Comparison of ENCODE assay signal across 21 cellular contexts in genomic region chr22:47277511-47277910, GRCh38.
A peak's percentile ranks its signal among the peaks of the same experiment; 100 is the strongest.
DNase-seq lines count a peak whose midpoint lies in the region; ATAC-seq and TF ChIP-seq lines count a peak whose summit lies in the region.
"Had no signal": no experiment of that assay in that cellular context is flagged by ENCODE, and none has a peak within 500 bp of the region (broad histone marks: within the 10 kb centered on the region; RNA-seq: fewer than 3 reads in every experiment).

No MANE protein-coding gene starts in this region.

- no peaks in the 10 kb centered on the region for H3K9me3 Mint-ChIP-seq in activated naive CD8-positive, alpha-beta T cell treated with anti-CD3 and anti-CD28 coated beads, Interleukin-2, amount 10 ng/mL, durations not matched to agents 7 days and 5 days
- no peaks in the 10 kb centered on the region for H3K9me3 Mint-ChIP-seq in activated naive CD8-positive, alpha-beta T cell treated with anti-CD3 and anti-CD28 coated beads, Interleukin-2, amount 50 U/mL, for 24 hours
- no peaks in the 10 kb centered on the region for H3K9me3 Mint-ChIP-seq in activated CD8-positive, alpha-beta memory T cell treated with anti-CD3 and anti-CD28 coated beads, Interleukin-2, amount 10 ng/mL, durations not matched to agents 7 days and 5 days (ENCODE audit: low read depth)
- H3K9me3 Mint-ChIP-seq: CD4-positive, CD25-positive, alpha-beta regulatory T cell; CD8-positive, alpha-beta T cell had no signal

- H3K27ac Mint-ChIP-seq in activated naive CD8-positive, alpha-beta T cell treated with anti-CD3 and anti-CD28 coated beads, Interleukin-2, amount 10 ng/mL, durations not matched to agents 7 days and 5 days = no peak overlapping the region
- no peak overlapping the region for H3K27ac Mint-ChIP-seq in activated naive CD8-positive, alpha-beta T cell treated with anti-CD3 and anti-CD28 coated beads, Interleukin-2, amount 50 U/mL, for 24 hours
- H3K27ac Mint-ChIP-seq in activated CD8-positive, alpha-beta memory T cell treated with anti-CD3 and anti-CD28 coated beads, Interleukin-2, amount 10 ng/mL, durations not matched to agents 7 days and 5 days = no peak overlapping the region
- H3K27ac Mint-ChIP-seq: CD4-positive, CD25-positive, alpha-beta regulatory T cell; CD8-positive, alpha-beta T cell; GM23338; H9 had no signal

- H3K4me3 ChIP-seq in testis (no peak overlapping the region), spleen (no peak overlapping the region)
- H3K4me3 ChIP-seq: A549, GM12878, GM23338 had no signal

- 53 to 57% methylated on average over 7 to 9 of the region's 9 CpGs for WGBS in testis, 2 donors
- 83 to 94% (median 90%) methylated on average over 9 of the region's 9 CpGs for WGBS in spleen, 5 donors

- H3K27ac ChIP-seq in C4-2B = peak overlapping the region; percentile 77
- peak overlapping the region; percentile 41 to 43 for H3K27ac ChIP-seq in testis
- no peak overlapping the region for H3K27ac ChIP-seq in spleen
- H3K27ac ChIP-seq: A549 had no signal

- H3K36me3 Mint-ChIP-seq in activated naive CD8-positive, alpha-beta T cell treated with anti-CD3 and anti-CD28 coated beads, Interleukin-2, amount 10 ng/mL, durations not matched to agents 7 days and 5 days = no peaks in the 10 kb centered on the region
- H3K36me3 Mint-ChIP-seq in activated naive CD8-positive, alpha-beta T cell treated with anti-CD3 and anti-CD28 coated beads, Interleukin-2, amount 50 U/mL, for 24 hours (ENCODE audit: low read depth) = no peaks in the 10 kb centered on the region
- H3K36me3 Mint-ChIP-seq in activated CD8-positive, alpha-beta memory T cell treated with anti-CD3 and anti-CD28 coated beads, Interleukin-2, amount 10 ng/mL, durations not matched to agents 7 days and 5 days = no peaks in the 10 kb centered on the region
- H3K36me3 Mint-ChIP-seq: CD4-positive, CD25-positive, alpha-beta regulatory T cell; CD8-positive, alpha-beta T cell had no signal

- no peak overlapping the region for H3K4me3 Mint-ChIP-seq in activated naive CD8-positive, alpha-beta T cell treated with anti-CD3 and anti-CD28 coated beads, Interleukin-2, amount 10 ng/mL, durations not matched to agents 7 days and 5 days
- H3K4me3 Mint-ChIP-seq in activated naive CD8-positive, alpha-beta T cell treated with anti-CD3 and anti-CD28 coated beads, Interleukin-2, amount 50 U/mL, for 24 hours = no peak overlapping the region
- no peak overlapping the region for H3K4me3 Mint-ChIP-seq in activated CD8-positive, alpha-beta memory T cell treated with anti-CD3 and anti-CD28 coated beads, Interleukin-2, amount 10 ng/mL, durations not matched to agents 7 days and 5 days
- H3K4me3 Mint-ChIP-seq: CD4-positive, CD25-positive, alpha-beta regulatory T cell; CD8-positive, alpha-beta T cell; GM23338; H9 had no signal

- CTCF ChIA-PET in activated CD8-positive, alpha-beta memory T cell treated with anti-CD3 and anti-CD28 coated beads, Interleukin-2, amount 10 ng/mL, durations not matched to agents 7 days and 5 days (lab: Charles Lee) = no interaction called here

- no peaks in the 10 kb centered on the region for H3K36me3 ChIP-seq in testis (ENCODE audit: low read depth, missing control alignments)
- H3K36me3 ChIP-seq in spleen = no peaks in the 10 kb centered on the region

- DNase-seq in activated naive CD8-positive, alpha-beta T cell treated with anti-CD3 and anti-CD28 coated beads, Interleukin-2, amount 10 ng/mL, durations not matched to agents 7 days and 5 days = peak; percentile 4
- no peak for DNase-seq in activated naive CD8-positive, alpha-beta T cell treated with anti-CD3 and anti-CD28 coated beads, Interleukin-2, amount 50 U/mL, for 24 hours
- DNase-seq in testis = peak; percentile 62
- DNase-seq in spleen = no peak
- no peak for DNase-seq in activated CD8-positive, alpha-beta memory T cell treated with anti-CD3 and anti-CD28 coated beads, Interleukin-2, amount 10 ng/mL, durations not matched to agents 7 days and 5 days
- DNase-seq: 8988T; ACHN; AML-193; C1 segment of cervical spinal cord; Caco-2; CD4-positive, CD25-positive, alpha-beta regulatory T cell; CD8-positive, alpha-beta T cell; DMS153; DND-41; GDM1; H9 had no signal

- H3K4me1 ChIP-seq in testis (peaks cover 41% of the 10 kb centered on the region), spleen (no peaks in the 10 kb centered on the region)
- H3K4me1 ChIP-seq: Caco-2 had no signal

- H3K27me3 ChIP-seq in testis (no peaks in the 10 kb centered on the region), spleen (replicated peaks in 1 of 7) (peaks cover 0 to 34% (median 0%) of the 10 kb centered on the region in 7 donors)

- intact Hi-C loops in testis (cut with DNase I; ENCODE audit: low total_unique reads) = no loop called here
- intact Hi-C loops in spleen (cut with DNase I; ENCODE audit: low total_unique reads) = no loop called here

- H3K9me3 ChIP-seq in testis (no peaks in the 10 kb centered on the region), spleen (no peaks in the 10 kb centered on the region)
- H3K9me3 ChIP-seq: A549, Caco-2 had no signal

- no peak for ATAC-seq in activated naive CD8-positive, alpha-beta T cell treated with anti-CD3 and anti-CD28 coated beads, Interleukin-2, amount 10 ng/mL, durations not matched to agents 7 days and 5 days (ENCODE audit: low read depth)
- no peak for ATAC-seq in activated naive CD8-positive, alpha-beta T cell treated with anti-CD3 and anti-CD28 coated beads, Interleukin-2, amount 50 U/mL, for 24 hours
- no peak for ATAC-seq in activated CD8-positive, alpha-beta memory T cell treated with anti-CD3 and anti-CD28 coated beads, Interleukin-2, amount 10 ng/mL, durations not matched to agents 7 days and 5 days
- ATAC-seq: A549; CD8-positive, alpha-beta T cell; GM12878; GM23338; HCT116 had no signal

- POLR2A ChIA-PET in activated naive CD8-positive, alpha-beta T cell treated with anti-CD3 and anti-CD28 coated beads, Interleukin-2, amount 10 ng/mL, durations not matched to agents 7 days and 5 days (lab: Charles Lee) = no interaction called here

- no peak for TF ChIP-seq CTCF in C4-2B (conservative IDR thresholded peaks at IDR 0.05)
- no peak for TF ChIP-seq CTCF in testis (IDR thresholded peaks at IDR 0.05)
- no peak for TF ChIP-seq CTCF in spleen (IDR thresholded peaks at IDR 0.05 in 8 of 11, conservative IDR thresholded peaks at IDR 0.05 in 3 of 11)

- peaks cover 2% of the 10 kb centered on the region for H3K27me3 Mint-ChIP-seq in activated naive CD8-positive, alpha-beta T cell treated with anti-CD3 and anti-CD28 coated beads, Interleukin-2, amount 10 ng/mL, durations not matched to agents 7 days and 5 days
- peaks cover 4% of the 10 kb centered on the region for H3K27me3 Mint-ChIP-seq in activated naive CD8-positive, alpha-beta T cell treated with anti-CD3 and anti-CD28 coated beads, Interleukin-2, amount 50 U/mL, for 24 hours
- no peaks in the 10 kb centered on the region for H3K27me3 Mint-ChIP-seq in activated CD8-positive, alpha-beta memory T cell treated with anti-CD3 and anti-CD28 coated beads, Interleukin-2, amount 10 ng/mL, durations not matched to agents 7 days and 5 days
- H3K27me3 Mint-ChIP-seq: CD4-positive, CD25-positive, alpha-beta regulatory T cell had no signal

- TF ChIP-seq POLR2A in testis (IDR thresholded peaks at IDR 0.05) (no peak), spleen (IDR thresholded peaks at IDR 0.05) (no peak)

- no peaks in the 10 kb centered on the region for H3K4me1 Mint-ChIP-seq in activated naive CD8-positive, alpha-beta T cell treated with anti-CD3 and anti-CD28 coated beads, Interleukin-2, amount 10 ng/mL, durations not matched to agents 7 days and 5 days
- H3K4me1 Mint-ChIP-seq in activated naive CD8-positive, alpha-beta T cell treated with anti-CD3 and anti-CD28 coated beads, Interleukin-2, amount 50 U/mL, for 24 hours = no peaks in the 10 kb centered on the region
- H3K4me1 Mint-ChIP-seq in activated CD8-positive, alpha-beta memory T cell treated with anti-CD3 and anti-CD28 coated beads, Interleukin-2, amount 10 ng/mL, durations not matched to agents 7 days and 5 days = no peaks in the 10 kb centered on the region
- H3K4me1 Mint-ChIP-seq: CD4-positive, CD25-positive, alpha-beta regulatory T cell; GM23338; H9 had no signal

Comparison
In these comparisons a context has a peak if more than half of its experiments do, and no peak if none do; other contexts are left out.
1. DNase-seq: peak in activated naive CD8-positive, alpha-beta T cell treated with anti-CD3 and anti-CD28 coated beads, Interleukin-2, amount 10 ng/mL, durations not matched to agents 7 days and 5 days (single experiment) and testis (single experiment); none in activated naive CD8-positive, alpha-beta T cell treated with anti-CD3 and anti-CD28 coated beads, Interleukin-2, amount 50 U/mL, for 24 hours (single experiment), spleen (single experiment) and activated CD8-positive, alpha-beta memory T cell treated with anti-CD3 and anti-CD28 coated beads, Interleukin-2, amount 10 ng/mL, durations not matched to agents 7 days and 5 days (single experiment).
2. H3K27ac ChIP-seq: peak in C4-2B (single experiment) and testis (2 of 2); none in spleen (0 of 8).